Comparison of ENCODE assay signal across 8 cellular contexts in genomic region chr11:62664405-62665074, GRCh38. TPM values are rescaled to one million over a fixed set of nuclear protein-coding genes. Genes with fewer than 3 reads are reported as not detected.
DNase-seq lines count a peak whose midpoint lies in the region; ATAC-seq and TF ChIP-seq lines count a peak whose summit lies in the region.

No MANE protein-coding gene starts in this region.

- no peak for TF ChIP-seq CTCF in OCI-LY3 (IDR thresholded peaks at IDR 0.05; ENCODE audit: low read depth, low read length)

- H3K36me3 ChIP-seq in OCI-LY3 (replicated peaks; ENCODE audit: low read depth, low read length) (peaks cover 36% of the 10 kb centered on the region), iPS DF 6.9 (ENCODE audit: control insufficient read depth, insufficient read depth, low read length) (peaks cover 4% of the 10 kb centered on the region; the same call in 1 of the 2 replicates), skeletal muscle satellite cell (ENCODE audit: insufficient read depth, low read length) (peaks cover 30% of the 10 kb centered on the region)

- H4K20me1 ChIP-seq in OCI-LY3 (ENCODE audit: insufficient read depth, low read length) = no peaks in the 10 kb centered on the region

- no CpG with 5 or more reads among the region's 36 CpGs for WGBS in iPS DF 6.9 (ENCODE audit: insufficient coverage, insufficient read length)

- H3K4me2 ChIP-seq in OCI-LY3 (ENCODE audit: low read length) = peak overlapping the region; percentile 70
- peak overlapping the region; percentile 88 for H3K4me2 ChIP-seq in skeletal muscle satellite cell (ENCODE audit: low read length)

- no peaks in the 10 kb centered on the region for H3K27me3 ChIP-seq in OCI-LY3 (ENCODE audit: low read depth, low read length)
- H3K27me3 ChIP-seq in iPS DF 6.9 (ENCODE audit: control insufficient read depth, insufficient read depth, low read length) = no peaks in the 10 kb centered on the region
- no peaks in the 10 kb centered on the region for H3K27me3 ChIP-seq in skeletal muscle satellite cell (ENCODE audit: control insufficient read depth, insufficient read depth, low read length)

- H3K27ac ChIP-seq in OCI-LY3 (ENCODE audit: low read length) (peak overlapping the region; percentile 85), iPS DF 6.9 (ENCODE audit: low read length) (no peak overlapping the region)

- DNase-seq in DMS 273 treated with DMSO at 0.1 percent for 48 hours (lab: John Stamatoyannopoulos, UW) = peak; percentile 22
- DNase-seq in amniotic epithelial cell (ENCODE audit: low read depth) = peak; percentile 59
- no peak for DNase-seq in iPS DF 6.9 (ENCODE audit: low read depth, low spot score)
- no peak for DNase-seq in GF-D8 (lab: John Stamatoyannopoulos, UW)

- peak overlapping the region; percentile 95 for H3K9ac ChIP-seq in OCI-LY3 (ENCODE audit: low read length)
- peak overlapping the region; percentile 95 for H3K9ac ChIP-seq in skeletal muscle satellite cell (ENCODE audit: low read depth, low read length)

- peaks cover 54% of the 10 kb centered on the region for H3K79me2 ChIP-seq in OCI-LY3 (ENCODE audit: low read length)

- H3K4me1 ChIP-seq in OCI-LY3 (ENCODE audit: low read length) (peaks cover 20% of the 10 kb centered on the region), iPS DF 6.9 (ENCODE audit: control insufficient read depth, insufficient read depth, low read length) (peaks cover 2% of the 10 kb centered on the region; the same call in 1 of the 2 replicates), skeletal muscle satellite cell (ENCODE audit: control insufficient read depth, insufficient read depth, low read length) (peaks cover 16% of the 10 kb centered on the region)

- no peaks in the 10 kb centered on the region for H3K9me3 ChIP-seq in OCI-LY3 (ENCODE audit: insufficient read depth, low read length)
- H3K9me3 ChIP-seq in iPS DF 6.9 (ENCODE audit: control insufficient read depth, insufficient read depth, low read length) = no peaks in the 10 kb centered on the region
- H3K9me3 ChIP-seq in skeletal muscle satellite cell (replicated peaks; ENCODE audit: low read length) = no peaks in the 10 kb centered on the region

- H2AFZ ChIP-seq in OCI-LY3 (ENCODE audit: low read depth, low read length) = peak overlapping the region; percentile 74

- peak overlapping the region; percentile 88 for H3K4me3 ChIP-seq in OCI-LY3 (ENCODE audit: low read length)
- peak overlapping the region; percentile 81 for H3K4me3 ChIP-seq in iPS DF 6.9 (ENCODE audit: low read length)
- peak overlapping the region; percentile 81 for H3K4me3 ChIP-seq in skeletal muscle satellite cell (ENCODE audit: low read length)

- ATAC-seq in GM19455 (IDR thresholded peaks at IDR 0.05; ENCODE audit: unreplicated experiment) (peak; percentile 29), HG03571 (IDR thresholded peaks at IDR 0.05; ENCODE audit: unreplicated experiment) (peak; percentile 13)

RNA-seq across cellular contexts. Expression of gene C11orf98, which starts 0.5 kb away (rescaled TPM):
- 44.8 and 57.8 TPM in 2 replicates for total RNA-seq in skeletal muscle satellite cell (2012; rRNA removed)

RNA-seq across cellular contexts. Expression of gene CSKMT, which starts 0.6 kb away (rescaled TPM):
- total RNA-seq in skeletal muscle satellite cell (2012; rRNA removed) = 7.6 and 11.4 TPM in 2 replicates

RNA-seq across cellular contexts. Expression of gene UQCC3, which starts 6.9 kb away (rescaled TPM):
- total RNA-seq in skeletal muscle satellite cell (2012; rRNA removed) = 5.9 and 7.4 TPM in 2 replicates

RNA-seq across cellular contexts. Expression of gene LBHD1, which starts 7.5 kb away (rescaled TPM):
- 5.6 and 6.3 TPM in 2 replicates for total RNA-seq in skeletal muscle satellite cell (2012; rRNA removed)

RNA-seq across cellular contexts. Expression of gene INTS5, which starts 11.4 kb away (rescaled TPM):
- total RNA-seq in skeletal muscle satellite cell (2012; rRNA removed) = 25.9 and 30.1 TPM in 2 replicates

Comparison
In these comparisons a context has a peak if more than half of its experiments do, and no peak if none do; other contexts are left out.
1. DNase-seq: peak in DMS 273 treated with DMSO at 0.1 percent for 48 hours (single experiment) and amniotic epithelial cell (single experiment); none in iPS DF 6.9 (single experiment) and GF-D8 (single experiment).
2. Peak in every context shown above with its lines, with median percentiles within 50 percentile points of each other: H3K4me3 ChIP-seq.